8 cellular contexts compared by ENCODE assay signal in genomic region chr3:193780810-193781472, GRCh38.
DNase-seq lines count a peak whose midpoint lies in the region; FAIRE-seq and TF ChIP-seq lines count a peak whose summit lies in the region.

No MANE protein-coding gene starts in this region.

- H3K27me3 Mint-ChIP-seq in osteocyte (ENCODE audit: unreplicated experiment) = peaks cover 81% of the 10 kb centered on the region

- peak; percentile 30 to 45 for DNase-seq in AML-193 (lab: John Stamatoyannopoulos, UW)
- peak; percentile 56 for DNase-seq in GM20000 (ENCODE audit: low spot score)
- DNase-seq in NCI-H446 (lab: John Stamatoyannopoulos, UW) = peak; percentile 41 to 80
- DNase-seq in activated T-cell treated with anti-CD3 and anti-CD28 coated beads, Interleukin-2, amount 50 U/mL, for 48 hours = peak; percentile 44 to 48
- peak; percentile 52 to 76 for DNase-seq in frontal cortex (ENCODE audit: low spot score in 2 of 2)
- DNase-seq in osteocyte (ENCODE audit: extremely low spot score, unreplicated experiment) = no peak
- DNase-seq in NCI-H187 treated with DMSO at 0.1 percent for 48 hours (lab: John Stamatoyannopoulos, UW) = no peak
- no peak for DNase-seq in activated CD4-positive, CD25-positive, alpha-beta regulatory T cell (lab: John Stamatoyannopoulos, UW)

- no peaks in the 10 kb centered on the region for H3K36me3 Mint-ChIP-seq in osteocyte (ENCODE audit: unreplicated experiment)

- H3K4me1 Mint-ChIP-seq in osteocyte (ENCODE audit: unreplicated experiment) = peaks cover 33% of the 10 kb centered on the region

- no peak for FAIRE-seq in frontal cortex (lab: Jason Lieb, UNC)

- peak overlapping the region; percentile 28 for H3K27ac Mint-ChIP-seq in osteocyte (ENCODE audit: unreplicated experiment)

- TF ChIP-seq CTCF in GM20000 (IDR thresholded peaks at IDR 0.05; ENCODE audit: extremely low read depth, missing control alignments) = peak; percentile 40
- peak; percentile 91 for TF ChIP-seq CTCF in osteocyte (IDR thresholded peaks at IDR 0.05)

- H3K4me3 Mint-ChIP-seq in osteocyte (ENCODE audit: unreplicated experiment) = no peak overlapping the region

- H3K9me3 Mint-ChIP-seq in osteocyte (ENCODE audit: unreplicated experiment) = no peaks in the 10 kb centered on the region

Comparison
In these comparisons a context has a peak if more than half of its experiments do, and no peak if none do; other contexts are left out.
1. DNase-seq: peak in AML-193 (2 of 2), GM20000 (single experiment), NCI-H446 (2 of 2), activated T-cell treated with anti-CD3 and anti-CD28 coated beads, Interleukin-2, amount 50 U/mL, for 48 hours (2 of 2) and frontal cortex (2 of 2); none in osteocyte (single experiment), NCI-H187 treated with DMSO at 0.1 percent for 48 hours (single experiment) and activated CD4-positive, CD25-positive, alpha-beta regulatory T cell (0 of 4).